12 cellular contexts compared by ENCODE assay signal in the genomic region with DNA sequence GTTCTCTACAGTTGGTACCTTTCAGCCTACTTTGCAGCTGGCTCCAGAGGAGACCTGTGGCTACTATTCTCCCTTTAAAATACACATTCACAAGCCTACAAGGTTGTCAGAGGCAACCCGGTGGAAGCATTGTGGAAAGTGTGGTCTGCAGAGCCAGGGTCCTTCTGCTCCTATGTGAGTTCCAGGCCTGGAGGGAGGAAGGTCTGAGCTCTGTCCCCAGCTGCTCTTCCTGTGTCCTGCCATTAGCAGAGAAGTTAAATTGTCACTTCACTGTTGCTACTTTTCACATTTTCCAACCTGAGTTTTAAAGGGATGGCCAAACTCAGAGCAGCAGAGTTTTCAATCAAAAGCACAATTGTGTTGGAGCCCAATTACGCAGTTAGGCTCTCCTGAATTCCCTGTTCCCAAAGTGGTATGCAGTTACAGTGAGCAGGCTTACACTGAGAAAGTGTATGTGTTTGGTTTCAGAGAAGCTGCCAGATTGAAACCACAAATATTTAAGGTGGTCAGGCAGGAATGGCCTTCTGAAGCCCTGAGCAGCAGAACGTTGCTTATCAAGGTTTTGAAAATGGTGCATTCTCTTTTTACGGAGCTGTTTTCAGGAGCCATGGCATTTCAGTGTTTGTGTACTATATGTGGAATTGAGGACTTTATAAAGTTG. TPM values are rescaled to one million over a fixed set of nuclear protein-coding genes. Genes with fewer than 3 reads are reported as not detected.
DNase-seq lines count a peak whose midpoint lies in the region; ATAC-seq, FAIRE-seq and TF ChIP-seq lines count a peak whose summit lies in the region.
"Had no signal": no experiment of that assay in that cellular context is flagged by ENCODE, and none has a peak within 500 bp of the region (broad histone marks: within the 10 kb centered on the region; RNA-seq: fewer than 3 reads in every experiment).

No MANE protein-coding gene starts in this region.

- intact Hi-C loops in prostate gland (cut with DNase I): no loop called here
- intact Hi-C loops in activated CD8-positive, alpha-beta T cell treated with anti-CD3 and anti-CD28 coated beads for 36 hours (cut with micrococcal nuclease): no loop called here

- H3K4me1 Mint-ChIP-seq in activated CD8-positive, alpha-beta T cell treated with anti-CD3 and anti-CD28 coated beads for 36 hours (ENCODE audit: low read depth): peaks cover 13% of the 10 kb centered on the region

- no peaks in the 10 kb centered on the region for H3K9me3 ChIP-seq in H1 (ENCODE audit: insufficient read depth in 2 of 2, low read depth in 1 of 2, low read length in 1 of 2)
- no peaks in the 10 kb centered on the region for H3K9me3 ChIP-seq in prostate gland
- H3K9me3 ChIP-seq: body of pancreas, testis had no signal

- H3K14ac ChIP-seq in H1 (ENCODE audit: insufficient read length): no peak overlapping the region

- H2BK5ac ChIP-seq in H1 (ENCODE audit: low read depth, low read length): no peak overlapping the region

- H3K27ac ChIP-seq in H1 (ENCODE audit: low read depth, low read length) (no peak overlapping the region), prostate gland (peak overlapping the region; percentile 13 to 33)
- H3K27ac ChIP-seq: testis had no signal

- peaks cover 10% of the 10 kb centered on the region for H3K36me3 Mint-ChIP-seq in activated CD8-positive, alpha-beta T cell treated with anti-CD3 and anti-CD28 coated beads for 36 hours (ENCODE audit: low read depth)

- H2AK5ac ChIP-seq in H1 (ENCODE audit: low read depth, low read length): no peak overlapping the region

- no peaks in the 10 kb centered on the region for H4K20me1 ChIP-seq in H1 (replicated peaks in 1 of 2; ENCODE audit: control insufficient read depth in 1 of 2, insufficient read depth in 2 of 2, low read length in 2 of 2)

- no peak overlapping the region for H3K27ac Mint-ChIP-seq in activated CD8-positive, alpha-beta T cell treated with anti-CD3 and anti-CD28 coated beads for 36 hours

- POLR2A ChIA-PET in H1 (lab: Charles Lee; ENCODE audit: partially characterized antibody): interaction anchor here (0.9 to 1.9 kb wide), 5 partner anchors 17 to 181 kb away, joined by 3 to 5 read pairs (median 3); partner anchors contain the start of gene MAP3K3
- POLR2A ChIA-PET in activated CD8-positive, alpha-beta T cell treated with anti-CD3 and anti-CD28 coated beads for 36 hours (lab: Charles Lee): interaction anchor here (1.6 kb wide), 1 partner anchor 29 kb away, joined by 3 read pairs; no protein-coding TSS in a partner anchor

- H2BK120ac ChIP-seq in H1 (replicated peaks; ENCODE audit: low read depth, low read length): no peak overlapping the region

- H3K18ac ChIP-seq in H1 (ENCODE audit: extremely low read depth, low read length): no peak overlapping the region

- CTCF ChIA-PET in H1 (lab: Charles Lee; ENCODE audit: partially characterized antibody): interaction anchor here (0.9 to 1.7 kb wide), 6 partner anchors 28 to 222 kb away, joined by 3 to 5 read pairs (median 4); no protein-coding TSS in a partner anchor
- CTCF ChIA-PET in activated CD8-positive, alpha-beta T cell treated with anti-CD3 and anti-CD28 coated beads for 36 hours (lab: Charles Lee): no interaction called here

- no peaks in the 10 kb centered on the region; the same call in 1 of the 2 replicates for H3K79me1 ChIP-seq in H1 (ENCODE audit: low read depth, low read length)

- no peaks in the 10 kb centered on the region for H3K27me3 Mint-ChIP-seq in activated CD8-positive, alpha-beta T cell treated with anti-CD3 and anti-CD28 coated beads for 36 hours

- H3K9me3 Mint-ChIP-seq in activated CD8-positive, alpha-beta T cell treated with anti-CD3 and anti-CD28 coated beads for 36 hours: no peaks in the 10 kb centered on the region

- no peak for TF ChIP-seq EP300 in H1 (IDR thresholded peaks at IDR 0.05; ENCODE audit: borderline replicate concordance in 1 of 2, low read depth in 2 of 2, low read length in 2 of 2)

- no peaks in the 10 kb centered on the region for H3K27me3 ChIP-seq in H1 (replicated peaks in 1 of 4; ENCODE audit: control insufficient read depth in 3 of 4, extremely low read depth in 1 of 4, insufficient read depth in 3 of 4, low read length in 3 of 4)
- H3K27me3 ChIP-seq in prostate gland (replicated peaks; ENCODE audit: insufficient read depth): no peaks in the 10 kb centered on the region
- H3K27me3 ChIP-seq: body of pancreas, testis had no signal

- no peaks in the 10 kb centered on the region for H3K23me2 ChIP-seq in H1 (ENCODE audit: low read depth, low read length)

- DNase-seq in EH (ENCODE audit: low read depth) (peak; percentile 48), M059J (ENCODE audit: low read depth) (peak; percentile 88), H1 (ENCODE audit: low read depth in 1 of 2, low spot score in 2 of 2) (no peak), prostate gland (ENCODE audit: low spot score) (peak; percentile 52), SW 1271 (lab: John Stamatoyannopoulos, UW) (no peak), H54 (ENCODE audit: insufficient read length, low spot score) (no peak)
- DNase-seq in activated CD8-positive, alpha-beta T cell treated with anti-CD3 and anti-CD28 coated beads for 36 hours: no peak
- DNase-seq: activated CD8-positive, alpha-beta memory T cell treated with anti-CD3 and anti-CD28 coated beads, Interleukin-2, amount 50 U/mL, for 48 hours; body of pancreas; NCI-H1417 treated with DMSO at 0.1 percent for 48 hours; testis had no signal

- peak overlapping the region; percentile 20; the same call in 1 of the 2 replicates for H2BK15ac ChIP-seq in H1 (ENCODE audit: low read length)

- H4K8ac ChIP-seq in H1 (ENCODE audit: extremely low read depth, insufficient read depth, low read length): no peak overlapping the region

- H3K4ac ChIP-seq in H1 (replicated peaks; ENCODE audit: insufficient read length, low read depth, low read length): no peak overlapping the region

- no peak overlapping the region for H2AFZ ChIP-seq in H1 (ENCODE audit: low read length)

- H3K4me3 ChIP-seq in H1 (ENCODE audit: extremely low read depth in 1 of 4, insufficient read depth in 2 of 4, low read depth in 3 of 4, low read length in 4 of 4): no peak overlapping the region
- no peak overlapping the region for H3K4me3 ChIP-seq in prostate gland
- H3K4me3 ChIP-seq: body of pancreas, testis had no signal

- H3K56ac ChIP-seq in H1 (replicated peaks; ENCODE audit: insufficient read length, low read depth, low read length): no peak overlapping the region

- H3K36me3 ChIP-seq in H1 (ENCODE audit: control insufficient read depth in 2 of 4, insufficient read depth in 4 of 4, low read length in 3 of 4): peaks cover 0 to under 1% (median 0%) of the 10 kb centered on the region in 4 experiments; a peak in 1 of 8 replicates
- no peaks in the 10 kb centered on the region for H3K36me3 ChIP-seq in prostate gland

- no peak overlapping the region for H3K23ac ChIP-seq in H1 (ENCODE audit: insufficient read length)

- no peak overlapping the region for H4K91ac ChIP-seq in H1 (replicated peaks; ENCODE audit: insufficient read length, low read length)

- 80% methylated on average over 4 of the region's 4 CpGs; no CpG with 5 or more reads in 1 of the 2 experiments for WGBS in H1 (ENCODE audit: extremely low coverage in 1 of 2, insufficient coverage in 1 of 2, insufficient read length in 1 of 2, insufficient replicate concordance in 2 of 2, low coverage in 1 of 2, low lambda C conversion rate in 2 of 2, missing lambda C conversion rate in 1 of 2), 2 experiments
- WGBS in prostate gland: 50% methylated on average over 4 of the region's 4 CpGs

- TF ChIP-seq POLR2A in H1 (IDR thresholded peaks at IDR 0.05; ENCODE audit: control extremely low read depth in 1 of 2, low read depth in 2 of 2, low read length in 2 of 2): no peak
- no peak for TF ChIP-seq POLR2A in prostate gland (IDR thresholded peaks at IDR 0.05)
- TF ChIP-seq POLR2A in H54 (IDR thresholded peaks at IDR 0.05; ENCODE audit: low read depth, low read length): no peak

- H3K4me3 Mint-ChIP-seq in activated CD8-positive, alpha-beta T cell treated with anti-CD3 and anti-CD28 coated beads for 36 hours: no peak overlapping the region

- H3K4me2 ChIP-seq in H1 (ENCODE audit: insufficient read depth in 1 of 2, low read depth in 2 of 2, low read length in 2 of 2): 0 out of 4 replicates have a peak overlapping the region, but pooled peaks of 1 of the 2 experiments have one; percentile 14

- no peaks in the 10 kb centered on the region for H3K79me2 ChIP-seq in H1 (ENCODE audit: control insufficient read depth in 1 of 2, insufficient read depth in 2 of 2, low read length in 2 of 2)

- FAIRE-seq in H1 (lab: Jason Lieb, UNC) (no peak), H54 (lab: Jason Lieb, UNC) (no peak)

- no peak for ATAC-seq in activated CD8-positive, alpha-beta T cell treated with anti-CD3 and anti-CD28 coated beads for 36 hours
- ATAC-seq in GM21619 (IDR thresholded peaks at IDR 0.05; ENCODE audit: unreplicated experiment): no peak
- ATAC-seq: body of pancreas had no signal

- TF ChIP-seq CTCF in H1 (IDR thresholded peaks at IDR 0.05; ENCODE audit: control extremely low read depth in 1 of 3, insufficient read depth in 1 of 3, low read depth in 1 of 3, low read length in 3 of 3) (no peak), prostate gland (IDR thresholded peaks at IDR 0.05) (no peak)
- no peak for TF ChIP-seq CTCF in activated CD8-positive, alpha-beta T cell treated with anti-CD3 and anti-CD28 coated beads for 36 hours (IDR thresholded peaks at IDR 0.05)

- no peak overlapping the region for H3K9ac ChIP-seq in H1 (replicated peaks in 1 of 4; ENCODE audit: extremely low read depth in 1 of 4, low read depth in 3 of 4, low read length in 3 of 4)

- H3K4me1 ChIP-seq in H1 (replicated peaks in 1 of 4; ENCODE audit: control insufficient read depth in 3 of 4, insufficient read depth in 4 of 4, low read length in 3 of 4) (peaks cover 0 to 12% (median 1%) of the 10 kb centered on the region in 4 experiments; a peak in 1 of 7 replicates), prostate gland (replicated peaks) (peaks cover 4% of the 10 kb centered on the region)
- H3K4me1 ChIP-seq: body of pancreas, testis had no signal

- TF ChIP-seq RAD21 in H1 (IDR thresholded peaks at IDR 0.05 in 1 of 2, conservative IDR thresholded peaks at IDR 0.05 in 1 of 2; ENCODE audit: low read depth in 2 of 2, low read length in 2 of 2): no peak

- H4K5ac ChIP-seq in H1 (ENCODE audit: insufficient read length, low read depth, low read length): no peak overlapping the region

- no peak overlapping the region for H2BK20ac ChIP-seq in H1 (ENCODE audit: low read length)

- no peak overlapping the region for H2BK12ac ChIP-seq in H1 (ENCODE audit: low read depth, low read length)

RNA-seq across cellular contexts. Expression of gene MAP3K3, which starts 25.0 kb away (rescaled TPM):
- 15.8 and 24.0 TPM in 2 replicates for total RNA-seq in M059J (2014; rRNA removed; shearing (Covaris generic))
- 21.0 and 22.6 TPM in 2 replicates for total RNA-seq in H1 (2021; fragmentation: NEBNext Ultra II Directional; extraction: Animal tissue kit (Norgen Biotek cat#: 25700))
- 10.3 and 14.8 TPM in 2 replicates for polyA plus RNA-seq in H1 (2011; rRNA removed)
- 16.3 TPM for polyA plus RNA-seq in H1 (2011; cell fraction: cytosol; rRNA removed)
- polyA plus RNA-seq in H1 (2011; cell fraction: nucleus; rRNA removed): 27.5 TPM
- 15.0 to 17.6 TPM (median 16.1 TPM) in 4 replicates for polyA plus RNA-seq in H1 (2012, experiment 1 of 2)
- 12.6 TPM for polyA plus RNA-seq in H1 (2012, experiment 2 of 2)
- polyA plus RNA-seq in H1 (2013, experiment 1 of 2): 10.8 TPM
- polyA plus RNA-seq in H1 (2013, experiment 2 of 2): 9.9 TPM
- 24.9 and 25.8 TPM in 2 replicates for polyA minus RNA-seq in H1 (2011; rRNA and poly(A)+ RNA removed)
- polyA minus RNA-seq in H1 (2011; cell fraction: cytosol; rRNA and poly(A)+ RNA removed): 12.1 TPM
- 24.1 TPM for polyA minus RNA-seq in H1 (2011; cell fraction: nucleus; rRNA and poly(A)+ RNA removed)
- total RNA-seq in prostate gland: 10 to 100 TPM; 44.0 to 72.0 TPM
- total RNA-seq in activated CD8-positive, alpha-beta T cell treated with anti-CD3 and anti-CD28 coated beads for 36 hours: 10 to 100 TPM; 20.6 to 22.5 TPM

RNA-seq across cellular contexts. Expression of gene TACO1, which starts 46.5 kb away (rescaled TPM):
- 19.6 and 26.7 TPM in 2 replicates for total RNA-seq in M059J (2014; rRNA removed; shearing (Covaris generic))
- 23.6 and 24.0 TPM in 2 replicates for total RNA-seq in H1 (2021; fragmentation: NEBNext Ultra II Directional; extraction: Animal tissue kit (Norgen Biotek cat#: 25700))
- polyA plus RNA-seq in H1 (2011; rRNA removed): 19.1 and 19.8 TPM in 2 replicates
- 25.5 TPM for polyA plus RNA-seq in H1 (2011; cell fraction: cytosol; rRNA removed)
- polyA plus RNA-seq in H1 (2011; cell fraction: nucleus; rRNA removed): 19.6 TPM
- 18.3 to 26.4 TPM (median 25.0 TPM) in 4 replicates for polyA plus RNA-seq in H1 (2012, experiment 1 of 2)
- polyA plus RNA-seq in H1 (2012, experiment 2 of 2): 31.7 TPM
- 15.2 TPM for polyA plus RNA-seq in H1 (2013, experiment 1 of 2)
- polyA plus RNA-seq in H1 (2013, experiment 2 of 2): 14.6 TPM
- polyA minus RNA-seq in H1 (2011; rRNA and poly(A)+ RNA removed): 14.9 and 15.3 TPM in 2 replicates
- polyA minus RNA-seq in H1 (2011; cell fraction: cytosol; rRNA and poly(A)+ RNA removed): 9.7 TPM
- 9.1 TPM for polyA minus RNA-seq in H1 (2011; cell fraction: nucleus; rRNA and poly(A)+ RNA removed)
- total RNA-seq in prostate gland: 10 to 100 TPM; 12.8 to 17.4 TPM
- 10 to 100 TPM; 27.0 to 30.4 TPM for total RNA-seq in activated CD8-positive, alpha-beta T cell treated with anti-CD3 and anti-CD28 coated beads for 36 hours

RNA-seq across cellular contexts. Expression of gene LIMD2, which starts 52.7 kb away (rescaled TPM):
- 4.3 and 6.8 TPM in 2 replicates for total RNA-seq in M059J (2014; rRNA removed; shearing (Covaris generic))
- 77.2 and 78.6 TPM in 2 replicates for total RNA-seq in H1 (2021; fragmentation: NEBNext Ultra II Directional; extraction: Animal tissue kit (Norgen Biotek cat#: 25700))
- 72.0 and 92.0 TPM in 2 replicates for polyA plus RNA-seq in H1 (2011; rRNA removed)
- polyA plus RNA-seq in H1 (2011; cell fraction: cytosol; rRNA removed): 73.5 TPM
- 230 TPM for polyA plus RNA-seq in H1 (2011; cell fraction: nucleus; rRNA removed)
- 65.0 to 90.9 TPM (median 81.9 TPM) in 4 replicates for polyA plus RNA-seq in H1 (2012, experiment 1 of 2)
- 60.6 TPM for polyA plus RNA-seq in H1 (2012, experiment 2 of 2)
- polyA plus RNA-seq in H1 (2013, experiment 1 of 2): 44.6 TPM
- polyA plus RNA-seq in H1 (2013, experiment 2 of 2): 44.8 TPM
- polyA minus RNA-seq in H1 (2011; rRNA and poly(A)+ RNA removed): 13.1 and 16.4 TPM in 2 replicates
- polyA minus RNA-seq in H1 (2011; cell fraction: cytosol; rRNA and poly(A)+ RNA removed): 36.4 TPM
- polyA minus RNA-seq in H1 (2011; cell fraction: nucleus; rRNA and poly(A)+ RNA removed): 51.4 TPM
- total RNA-seq in prostate gland: 10 to 100 TPM; 29.9 to 51.9 TPM
- total RNA-seq in activated CD8-positive, alpha-beta T cell treated with anti-CD3 and anti-CD28 coated beads for 36 hours: 100 to 1,000 TPM; 143 to 145 TPM

Comparison
In these comparisons a context has a peak if more than half of its experiments do, and no peak if none do; other contexts are left out.
1. DNase-seq: peak in EH (single experiment), M059J (single experiment) and prostate gland (single experiment); none in H1 (0 of 2), activated CD8-positive, alpha-beta T cell treated with anti-CD3 and anti-CD28 coated beads for 36 hours (single experiment), SW 1271 (0 of 2) and H54 (single experiment).